In genomic region chr15:77695548-77695947, GRCh38 we compare ENCODE assay signal across 30 cellular contexts.
"Had no signal": no experiment of that assay in that cellular context is flagged by ENCODE, and none has a peak within 500 bp of the region (broad histone marks: within the 10 kb centered on the region; RNA-seq: fewer than 3 reads in every experiment).

No MANE protein-coding gene starts in this region.

- H3K36me3 ChIP-seq: brain microvascular endothelial cell, breast epithelium, WERI-Rb-1 had no signal

- H3K27me3 ChIP-seq: body of pancreas had no signal

- H3K4me3 ChIP-seq: body of pancreas, breast epithelium had no signal

- H3K4me1 ChIP-seq: body of pancreas, breast epithelium had no signal

- H3K9me3 ChIP-seq: body of pancreas, breast epithelium had no signal

- H3K27ac ChIP-seq: body of pancreas, brain microvascular endothelial cell, breast epithelium, WERI-Rb-1 had no signal

- ATAC-seq: activated CD4-positive, alpha-beta T cell treated with anti-CD3 and anti-CD28 coated beads for 36 hours; activated CD4-positive, CD25-positive, alpha-beta regulatory T cell treated with anti-CD3 and anti-CD28 coated beads, Interleukin-2, amount 50 U/mL, for 24 hours; activated CD8-positive, alpha-beta memory T cell treated with anti-CD3 and anti-CD28 coated beads, Interleukin-2, amount 10 ng/mL, durations not matched to agents 7 days and 5 days; activated CD8-positive, alpha-beta T cell treated with anti-CD3 and anti-CD28 coated beads, Interleukin-2, amount 10 ng/mL, durations not matched to agents 7 days and 5 days; activated naive CD8-positive, alpha-beta T cell treated with anti-CD3 and anti-CD28 coated beads, Interleukin-2, amount 50 U/mL, for 24 hours; body of pancreas; WTC11 had no signal

- DNase-seq: activated CD4-positive, alpha-beta memory T cell treated with anti-CD3 and anti-CD28 coated beads, Interleukin-2, amount 10 ng/mL, durations not matched to agents 7 days and 5 days; activated CD4-positive, alpha-beta T cell treated with anti-CD3 and anti-CD28 coated beads for 1 hour; activated CD4-positive, alpha-beta T cell treated with anti-CD3 and anti-CD28 coated beads for 36 hours; activated CD4-positive, alpha-beta T cell treated with anti-CD3 and anti-CD28 coated beads for 48 hours; activated CD4-positive, alpha-beta T cell treated with anti-CD3 and anti-CD28 coated beads, Interleukin-2, amount 10 ng/mL, durations not matched to agents 7 days and 5 days; activated CD4-positive, alpha-beta T cell treated with anti-CD3 and anti-CD28 coated beads, Interleukin-2, amount 50 U/mL, for 48 hours; activated CD4-positive, CD25-positive, alpha-beta regulatory T cell; activated CD8-positive, alpha-beta memory T cell treated with anti-CD3 and anti-CD28 coated beads for 24 hours; activated CD8-positive, alpha-beta memory T cell treated with anti-CD3 and anti-CD28 coated beads, Interleukin-2, amount 10 ng/mL, durations not matched to agents 7 days and 5 days; activated CD8-positive, alpha-beta memory T cell treated with anti-CD3 and anti-CD28 coated beads, Interleukin-2, amount 50 U/mL, for 48 hours; activated CD8-positive, alpha-beta T cell treated with anti-CD3 and anti-CD28 coated beads, Interleukin-2, amount 10 ng/mL, durations not matched to agents 7 days and 5 days; activated effector memory CD4-positive, alpha-beta T cell treated with Interleukin-2 at 50 U/mL for 16 hours; activated gamma-delta T cell; activated naive CD4-positive, alpha-beta T cell treated with anti-CD3 and anti-CD28 coated beads, Interleukin-2, amount 10 ng/mL, durations not matched to agents 7 days and 5 days; activated naive CD4-positive, alpha-beta T cell treated with Interleukin-2 at 50 U/mL for 16 hours; activated naive CD8-positive, alpha-beta T cell treated with anti-CD3 and anti-CD28 coated beads, Interleukin-2, amount 10 ng/mL, durations not matched to agents 7 days and 5 days; activated naive CD8-positive, alpha-beta T cell treated with anti-CD3 and anti-CD28 coated beads, Interleukin-2, amount 50 U/mL, for 24 hours; activated T-cell treated with anti-CD3 and anti-CD28 coated beads, Interleukin-2, amount 50 U/mL, for 24 hours; activated T-cell treated with anti-CD3 and anti-CD28 coated beads, Interleukin-2, amount 50 U/mL, for 48 hours; aorta; brain microvascular endothelial cell; central memory CD4-positive, alpha-beta T cell; T-helper 1 cell; T-helper 2 cell; T-helper 9 cell had no signal
